26 cellular contexts compared by ENCODE assay signal in genomic region chr6:117288083-117288715, GRCh38. TPM values are rescaled to one million over a fixed set of nuclear protein-coding genes. Genes with fewer than 3 reads are reported as not detected.
"Had no signal": no experiment of that assay in that cellular context is flagged by ENCODE, and none has a peak within 500 bp of the region (broad histone marks: within the 10 kb centered on the region; RNA-seq: fewer than 3 reads in every experiment).

No MANE protein-coding gene starts in this region.

- DNase-seq: activated CD4-positive, alpha-beta T cell treated with anti-CD3 and anti-CD28 coated beads, Interleukin-2, amount 50 U/mL, for 4 hours; activated CD4-positive, CD25-positive, alpha-beta regulatory T cell; activated CD8-positive, alpha-beta memory T cell treated with anti-CD3 and anti-CD28 coated beads, Interleukin-2, amount 50 U/mL, for 48 hours; activated CD8-positive, alpha-beta T cell treated with anti-CD3 and anti-CD28 coated beads, Interleukin-2, amount 10 ng/mL, durations not matched to agents 7 days and 5 days; activated naive CD4-positive, alpha-beta T cell treated with anti-CD3 and anti-CD28 coated beads, Interleukin-2, amount 50 U/mL, for 16 hours; activated naive CD8-positive, alpha-beta T cell treated with anti-CD3 and anti-CD28 coated beads, Interleukin-2, amount 10 ng/mL, durations not matched to agents 7 days and 5 days; activated T-cell treated with anti-CD3 and anti-CD28 coated beads, Interleukin-2, amount 50 U/mL, for 1 hour; adrenal gland; aorta; brain microvascular endothelial cell; NCI-H1048; NCI-H146; NCI-H187 treated with DMSO at 0.1 percent for 48 hours; NCI-H2081 treated with DMSO at 0.1 percent for 48 hours; NCI-H446; NCI-H524 treated with DMSO at 0.1 percent for 48 hours; NCI-H82; NK-92 treated with Interleukin-12 subunit alpha and Interleukin-12 subunit beta, amount 100 ng/mL, for 24 hours; Peyer's patch; SHP77 treated with DMSO at 0.1 percent for 48 hours; T-cell; T-helper 2 cell; T1000 had no signal

- H3K36me3 ChIP-seq: adrenal gland, brain microvascular endothelial cell, cardiac muscle cell, Peyer's patch had no signal

- H3K9ac ChIP-seq: KMS-11 had no signal

- H3K4me3 ChIP-seq: adrenal gland, cardiac muscle cell, Peyer's patch had no signal

- H3K27ac ChIP-seq: adrenal gland, brain microvascular endothelial cell, cardiac muscle cell, KMS-11, Peyer's patch, VCaP had no signal

- H3K4me1 ChIP-seq: adrenal gland, Peyer's patch had no signal

- H3K27ac Mint-ChIP-seq: activated CD8-positive, alpha-beta T cell treated with anti-CD3 and anti-CD28 coated beads, Interleukin-2, amount 10 ng/mL, durations not matched to agents 7 days and 5 days; activated naive CD8-positive, alpha-beta T cell treated with anti-CD3 and anti-CD28 coated beads, Interleukin-2, amount 10 ng/mL, durations not matched to agents 7 days and 5 days; T-cell had no signal

- H3K36me3 Mint-ChIP-seq: activated naive CD8-positive, alpha-beta T cell treated with anti-CD3 and anti-CD28 coated beads, Interleukin-2, amount 10 ng/mL, durations not matched to agents 7 days and 5 days; T-cell had no signal

- H3K27me3 ChIP-seq: brain microvascular endothelial cell, cardiac muscle cell, Peyer's patch had no signal

- ATAC-seq: activated CD8-positive, alpha-beta T cell treated with anti-CD3 and anti-CD28 coated beads, Interleukin-2, amount 10 ng/mL, durations not matched to agents 7 days and 5 days; T-cell had no signal

- H3K4me1 Mint-ChIP-seq: activated naive CD8-positive, alpha-beta T cell treated with anti-CD3 and anti-CD28 coated beads, Interleukin-2, amount 10 ng/mL, durations not matched to agents 7 days and 5 days; T-cell had no signal

- H3K4me2 ChIP-seq: KMS-11 had no signal

- H3K9me3 ChIP-seq: adrenal gland, Peyer's patch had no signal

- H3K4me3 Mint-ChIP-seq: activated CD8-positive, alpha-beta T cell treated with anti-CD3 and anti-CD28 coated beads, Interleukin-2, amount 10 ng/mL, durations not matched to agents 7 days and 5 days; activated naive CD8-positive, alpha-beta T cell treated with anti-CD3 and anti-CD28 coated beads, Interleukin-2, amount 10 ng/mL, durations not matched to agents 7 days and 5 days; T-cell had no signal

RNA-seq across cellular contexts. Expression of gene VGLL2, which starts 22.8 kb away (rescaled TPM):
- total RNA-seq: activated CD8-positive, alpha-beta T cell treated with anti-CD3 and anti-CD28 coated beads, Interleukin-2, amount 10 ng/mL, durations not matched to agents 7 days and 5 days; activated naive CD8-positive, alpha-beta T cell treated with anti-CD3 and anti-CD28 coated beads, Interleukin-2, amount 10 ng/mL, durations not matched to agents 7 days and 5 days; adrenal gland; aorta; cardiac muscle cell; Peyer's patch; T-cell had no signal
- polyA plus RNA-seq: adrenal gland, aorta, cardiac muscle cell had no signal
